1 cellular context compared by ENCODE assay signal in the genomic region with DNA sequence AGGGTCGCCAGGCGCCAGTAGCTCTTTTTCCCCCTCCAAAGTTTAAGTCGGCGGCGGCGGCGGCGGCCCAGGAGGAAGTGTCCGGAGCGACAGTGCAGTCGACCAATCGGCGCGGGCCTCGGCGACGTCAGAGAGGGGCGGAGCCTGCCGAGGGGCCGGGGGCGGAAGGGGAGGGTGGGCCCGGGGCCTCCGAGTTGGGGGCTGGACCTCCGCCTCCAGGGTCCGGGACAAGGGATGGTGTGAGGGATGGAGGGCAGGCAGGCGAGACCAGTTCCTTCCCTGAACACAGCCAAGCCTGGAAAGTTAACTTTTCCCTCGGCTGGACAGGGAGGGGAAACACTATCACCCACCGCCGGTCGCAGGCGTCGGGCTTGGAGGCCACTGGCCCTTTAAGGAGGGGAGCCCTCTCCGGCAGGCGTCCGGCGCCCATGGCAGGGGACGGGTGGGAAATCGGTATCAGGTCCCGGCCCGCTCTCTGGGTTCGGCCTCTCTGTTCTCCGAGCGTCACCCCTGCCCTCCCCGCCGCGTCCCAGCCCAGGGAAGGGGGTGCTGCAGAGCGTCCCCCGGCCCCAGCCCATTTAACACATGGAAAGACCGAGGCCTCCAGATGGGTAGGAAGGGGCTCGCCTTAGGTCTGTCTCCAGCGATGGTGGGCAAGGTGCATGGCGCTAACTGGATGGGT.
TF ChIP-seq lines count a peak whose summit lies in the region.

A gene (minus strand): TSS at position 81 of the 682 bp plus-strand sequence. CDS start 744 bp downstream, outside the sequence.

TF ChIP-seq in HepG2, 621 proteins besides CTCF, POLR2A, EP300 and RAD21 (continued from another document and continues in another):
- TF ChIP-seq, protein P1, sequence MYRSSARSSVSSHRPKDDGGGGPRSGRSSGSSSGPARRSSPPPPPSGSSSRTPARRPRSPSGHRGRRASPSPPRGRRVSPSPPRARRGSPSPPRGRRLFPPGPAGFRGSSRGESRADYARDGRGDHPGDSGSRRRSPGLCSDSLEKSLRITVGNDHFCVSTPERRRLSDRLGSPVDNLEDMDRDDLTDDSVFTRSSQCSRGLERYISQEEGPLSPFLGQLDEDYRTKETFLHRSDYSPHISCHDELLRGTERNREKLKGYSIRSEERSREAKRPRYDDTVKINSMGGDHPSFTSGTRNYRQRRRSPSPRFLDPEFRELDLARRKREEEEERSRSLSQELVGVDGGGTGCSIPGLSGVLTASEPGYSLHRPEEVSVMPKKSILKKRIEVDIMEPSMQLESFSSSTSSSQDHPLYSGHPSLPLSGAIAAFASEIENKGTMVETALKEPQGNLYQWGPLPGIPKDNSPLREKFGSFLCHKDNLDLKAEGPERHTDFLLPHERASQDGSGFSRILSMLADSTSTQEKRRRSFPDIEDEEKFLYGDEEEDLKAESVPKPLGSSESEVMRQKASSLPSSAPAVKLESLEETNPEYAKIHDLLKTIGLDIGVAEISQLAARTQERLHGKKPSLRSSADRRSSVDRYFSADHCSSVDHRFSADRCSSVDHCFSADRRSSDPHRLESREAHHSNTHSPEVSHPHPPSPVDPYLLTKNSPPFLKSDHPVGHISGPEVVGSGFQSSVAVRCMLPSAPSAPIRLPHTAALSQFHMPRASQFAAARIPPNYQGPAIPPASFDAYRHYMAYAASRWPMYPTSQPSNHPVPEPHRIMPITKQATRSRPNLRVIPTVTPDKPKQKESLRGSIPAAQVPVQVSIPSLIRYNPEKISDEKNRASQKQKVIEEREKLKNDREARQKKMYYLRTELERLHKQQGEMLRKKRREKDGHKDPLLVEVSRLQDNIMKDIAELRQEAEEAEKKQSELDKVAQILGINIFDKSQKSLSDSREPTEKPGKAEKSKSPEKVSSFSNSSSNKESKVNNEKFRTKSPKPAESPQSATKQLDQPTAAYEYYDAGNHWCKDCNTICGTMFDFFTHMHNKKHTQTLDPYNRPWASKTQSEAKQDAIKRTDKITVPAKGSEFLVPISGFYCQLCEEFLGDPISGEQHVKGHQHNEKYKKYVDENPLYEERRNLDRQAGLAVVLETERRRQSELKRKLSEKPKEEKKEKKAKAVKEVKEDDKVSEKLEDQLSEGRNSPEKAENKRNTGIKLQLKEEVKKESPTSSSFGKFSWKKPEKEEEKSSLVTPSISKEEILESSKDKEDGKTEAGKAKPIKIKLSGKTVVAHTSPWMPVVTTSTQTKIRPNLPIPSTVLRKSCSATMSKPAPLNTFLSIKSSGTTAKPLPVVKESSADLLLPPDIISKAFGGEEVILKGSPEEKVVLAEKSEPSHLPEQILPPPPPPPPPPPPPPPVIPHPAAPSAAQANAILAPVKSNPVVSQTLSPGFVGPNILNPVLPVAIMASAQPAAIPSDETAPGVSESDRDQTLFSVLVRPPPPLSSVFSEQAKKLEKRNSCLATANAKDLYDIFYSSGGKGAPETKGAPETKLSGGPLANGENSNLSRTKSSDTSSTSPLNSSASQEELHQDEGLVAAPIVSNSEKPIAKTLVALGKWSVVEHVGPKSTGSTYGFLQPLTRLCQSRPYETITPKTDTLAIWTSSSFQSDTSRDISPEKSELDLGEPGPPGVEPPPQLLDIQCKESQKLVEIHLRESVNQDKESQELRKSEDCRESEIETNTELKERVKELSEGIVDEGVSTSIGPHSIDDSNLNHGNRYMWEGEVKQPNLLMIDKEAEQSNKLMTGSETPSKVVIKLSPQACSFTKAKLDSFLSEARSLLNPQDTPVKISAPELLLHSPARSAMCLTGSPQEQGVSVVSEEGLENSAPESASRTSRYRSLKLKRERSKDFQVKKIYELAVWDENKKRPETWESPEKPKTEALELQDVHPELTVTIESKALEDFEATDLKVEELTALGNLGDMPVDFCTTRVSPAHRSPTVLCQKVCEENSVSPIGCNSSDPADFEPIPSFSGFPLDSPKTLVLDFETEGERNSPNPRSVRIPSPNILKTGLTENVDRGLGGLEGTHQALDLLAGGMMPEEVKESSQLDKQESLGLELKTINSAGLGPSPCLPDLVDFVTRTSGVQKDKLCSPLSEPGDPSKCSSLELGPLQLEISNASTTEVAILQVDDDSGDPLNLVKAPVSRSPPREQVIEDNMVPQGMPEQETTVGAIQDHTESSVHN (CRISPR knock-in tag; IDR thresholded peaks at IDR 0.05): no peak
- TF ChIP-seq, protein P2, sequence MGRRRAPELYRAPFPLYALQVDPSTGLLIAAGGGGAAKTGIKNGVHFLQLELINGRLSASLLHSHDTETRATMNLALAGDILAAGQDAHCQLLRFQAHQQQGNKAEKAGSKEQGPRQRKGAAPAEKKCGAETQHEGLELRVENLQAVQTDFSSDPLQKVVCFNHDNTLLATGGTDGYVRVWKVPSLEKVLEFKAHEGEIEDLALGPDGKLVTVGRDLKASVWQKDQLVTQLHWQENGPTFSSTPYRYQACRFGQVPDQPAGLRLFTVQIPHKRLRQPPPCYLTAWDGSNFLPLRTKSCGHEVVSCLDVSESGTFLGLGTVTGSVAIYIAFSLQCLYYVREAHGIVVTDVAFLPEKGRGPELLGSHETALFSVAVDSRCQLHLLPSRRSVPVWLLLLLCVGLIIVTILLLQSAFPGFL (CRISPR knock-in tag; IDR thresholded peaks at IDR 0.05): no peak
- TF ChIP-seq ZNF792 (CRISPR knock-in tag; IDR thresholded peaks at IDR 0.05) (no peak), CREB1 (IDR thresholded peaks at IDR 0.05) (peak; percentile 49; the same call in 1 of the 2 replicates), CREB1 (CRISPR knock-in tag; IDR thresholded peaks at IDR 0.05) (peak; percentile 43; the same call in 1 of the 2 replicates), ZNF615 (CRISPR knock-in tag; IDR thresholded peaks at IDR 0.05; ENCODE audit: borderline replicate concordance) (no peak), REL (CRISPR knock-in tag; conservative IDR thresholded peaks at IDR 0.05) (no peak), ZSCAN22 (CRISPR knock-in tag; IDR thresholded peaks at IDR 0.05) (no peak), ZNF629 (CRISPR knock-in tag; conservative IDR thresholded peaks at IDR 0.05) (peak; percentile 92), ZFYVE20 (CRISPR knock-in tag; IDR thresholded peaks at IDR 0.05; ENCODE audit: borderline replicate concordance, low read depth) (no peak), ZNF17 (CRISPR knock-in tag; IDR thresholded peaks at IDR 0.05) (no peak), ZNF33B (CRISPR knock-in tag; IDR thresholded peaks at IDR 0.05) (no peak), NFATC3 (CRISPR knock-in tag; IDR thresholded peaks at IDR 0.05) (no peak), ELF4 (CRISPR knock-in tag; IDR thresholded peaks at IDR 0.05; ENCODE audit: borderline replicate concordance) (no peak), TCF7L2 (IDR thresholded peaks at IDR 0.05; ENCODE audit: low read depth, low read length) (no peak), ATF1 (CRISPR knock-in tag; IDR thresholded peaks at IDR 0.05) (0 out of 2 replicates have a peak, but pooled peaks have one; percentile 50)
- TF ChIP-seq, protein P3, sequence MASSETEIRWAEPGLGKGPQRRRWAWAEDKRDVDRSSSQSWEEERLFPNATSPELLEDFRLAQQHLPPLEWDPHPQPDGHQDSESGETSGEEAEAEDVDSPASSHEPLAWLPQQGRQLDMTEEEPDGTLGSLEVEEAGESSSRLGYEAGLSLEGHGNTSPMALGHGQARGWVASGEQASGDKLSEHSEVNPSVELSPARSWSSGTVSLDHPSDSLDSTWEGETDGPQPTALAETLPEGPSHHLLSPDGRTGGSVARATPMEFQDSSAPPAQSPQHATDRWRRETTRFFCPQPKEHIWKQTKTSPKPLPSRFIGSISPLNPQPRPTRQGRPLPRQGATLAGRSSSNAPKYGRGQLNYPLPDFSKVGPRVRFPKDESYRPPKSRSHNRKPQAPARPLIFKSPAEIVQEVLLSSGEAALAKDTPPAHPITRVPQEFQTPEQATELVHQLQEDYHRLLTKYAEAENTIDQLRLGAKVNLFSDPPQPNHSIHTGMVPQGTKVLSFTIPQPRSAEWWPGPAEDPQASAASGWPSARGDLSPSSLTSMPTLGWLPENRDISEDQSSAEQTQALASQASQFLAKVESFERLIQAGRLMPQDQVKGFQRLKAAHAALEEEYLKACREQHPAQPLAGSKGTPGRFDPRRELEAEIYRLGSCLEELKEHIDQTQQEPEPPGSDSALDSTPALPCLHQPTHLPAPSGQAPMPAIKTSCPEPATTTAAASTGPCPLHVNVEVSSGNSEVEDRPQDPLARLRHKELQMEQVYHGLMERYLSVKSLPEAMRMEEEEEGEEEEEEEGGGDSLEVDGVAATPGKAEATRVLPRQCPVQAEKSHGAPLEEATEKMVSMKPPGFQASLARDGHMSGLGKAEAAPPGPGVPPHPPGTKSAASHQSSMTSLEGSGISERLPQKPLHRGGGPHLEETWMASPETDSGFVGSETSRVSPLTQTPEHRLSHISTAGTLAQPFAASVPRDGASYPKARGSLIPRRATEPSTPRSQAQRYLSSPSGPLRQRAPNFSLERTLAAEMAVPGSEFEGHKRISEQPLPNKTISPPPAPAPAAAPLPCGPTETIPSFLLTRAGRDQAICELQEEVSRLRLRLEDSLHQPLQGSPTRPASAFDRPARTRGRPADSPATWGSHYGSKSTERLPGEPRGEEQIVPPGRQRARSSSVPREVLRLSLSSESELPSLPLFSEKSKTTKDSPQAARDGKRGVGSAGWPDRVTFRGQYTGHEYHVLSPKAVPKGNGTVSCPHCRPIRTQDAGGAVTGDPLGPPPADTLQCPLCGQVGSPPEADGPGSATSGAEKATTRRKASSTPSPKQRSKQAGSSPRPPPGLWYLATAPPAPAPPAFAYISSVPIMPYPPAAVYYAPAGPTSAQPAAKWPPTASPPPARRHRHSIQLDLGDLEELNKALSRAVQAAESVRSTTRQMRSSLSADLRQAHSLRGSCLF (CRISPR knock-in tag; IDR thresholded peaks at IDR 0.05; ENCODE audit: borderline replicate concordance): no peak
- TF ChIP-seq, protein P4, sequence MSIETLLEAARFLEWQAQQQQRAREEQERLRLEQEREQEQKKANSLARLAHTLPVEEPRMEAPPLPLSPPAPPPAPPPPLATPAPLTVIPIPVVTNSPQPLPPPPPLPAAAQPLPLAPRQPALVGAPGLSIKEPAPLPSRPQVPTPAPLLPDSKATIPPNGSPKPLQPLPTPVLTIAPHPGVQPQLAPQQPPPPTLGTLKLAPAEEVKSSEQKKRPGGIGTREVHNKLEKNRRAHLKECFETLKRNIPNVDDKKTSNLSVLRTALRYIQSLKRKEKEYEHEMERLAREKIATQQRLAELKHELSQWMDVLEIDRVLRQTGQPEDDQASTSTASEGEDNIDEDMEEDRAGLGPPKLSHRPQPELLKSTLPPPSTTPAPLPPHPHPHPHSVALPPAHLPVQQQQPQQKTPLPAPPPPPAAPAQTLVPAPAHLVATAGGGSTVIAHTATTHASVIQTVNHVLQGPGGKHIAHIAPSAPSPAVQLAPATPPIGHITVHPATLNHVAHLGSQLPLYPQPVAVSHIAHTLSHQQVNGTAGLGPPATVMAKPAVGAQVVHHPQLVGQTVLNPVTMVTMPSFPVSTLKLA (IDR thresholded peaks at IDR 0.05): no peak
- TF ChIP-seq, protein P5, sequence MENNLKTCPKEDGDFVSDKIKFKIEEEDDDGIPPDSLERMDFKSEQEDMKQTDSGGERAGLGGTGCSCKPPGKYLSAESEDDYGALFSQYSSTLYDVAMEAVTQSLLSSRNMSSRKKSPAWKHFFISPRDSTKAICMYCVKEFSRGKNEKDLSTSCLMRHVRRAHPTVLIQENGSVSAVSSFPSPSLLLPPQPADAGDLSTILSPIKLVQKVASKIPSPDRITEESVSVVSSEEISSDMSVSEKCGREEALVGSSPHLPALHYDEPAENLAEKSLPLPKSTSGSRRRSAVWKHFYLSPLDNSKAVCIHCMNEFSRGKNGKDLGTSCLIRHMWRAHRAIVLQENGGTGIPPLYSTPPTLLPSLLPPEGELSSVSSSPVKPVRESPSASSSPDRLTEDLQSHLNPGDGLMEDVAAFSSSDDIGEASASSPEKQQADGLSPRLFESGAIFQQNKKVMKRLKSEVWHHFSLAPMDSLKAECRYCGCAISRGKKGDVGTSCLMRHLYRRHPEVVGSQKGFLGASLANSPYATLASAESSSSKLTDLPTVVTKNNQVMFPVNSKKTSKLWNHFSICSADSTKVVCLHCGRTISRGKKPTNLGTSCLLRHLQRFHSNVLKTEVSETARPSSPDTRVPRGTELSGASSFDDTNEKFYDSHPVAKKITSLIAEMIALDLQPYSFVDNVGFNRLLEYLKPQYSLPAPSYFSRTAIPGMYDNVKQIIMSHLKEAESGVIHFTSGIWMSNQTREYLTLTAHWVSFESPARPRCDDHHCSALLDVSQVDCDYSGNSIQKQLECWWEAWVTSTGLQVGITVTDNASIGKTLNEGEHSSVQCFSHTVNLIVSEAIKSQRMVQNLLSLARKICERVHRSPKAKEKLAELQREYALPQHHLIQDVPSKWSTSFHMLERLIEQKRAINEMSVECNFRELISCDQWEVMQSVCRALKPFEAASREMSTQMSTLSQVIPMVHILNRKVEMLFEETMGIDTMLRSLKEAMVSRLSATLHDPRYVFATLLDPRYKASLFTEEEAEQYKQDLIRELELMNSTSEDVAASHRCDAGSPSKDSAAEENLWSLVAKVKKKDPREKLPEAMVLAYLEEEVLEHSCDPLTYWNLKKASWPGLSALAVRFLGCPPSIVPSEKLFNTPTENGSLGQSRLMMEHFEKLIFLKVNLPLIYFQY (CRISPR knock-in tag; IDR thresholded peaks at IDR 0.05; ENCODE audit: borderline replicate concordance): no peak
- TF ChIP-seq, protein P6, sequence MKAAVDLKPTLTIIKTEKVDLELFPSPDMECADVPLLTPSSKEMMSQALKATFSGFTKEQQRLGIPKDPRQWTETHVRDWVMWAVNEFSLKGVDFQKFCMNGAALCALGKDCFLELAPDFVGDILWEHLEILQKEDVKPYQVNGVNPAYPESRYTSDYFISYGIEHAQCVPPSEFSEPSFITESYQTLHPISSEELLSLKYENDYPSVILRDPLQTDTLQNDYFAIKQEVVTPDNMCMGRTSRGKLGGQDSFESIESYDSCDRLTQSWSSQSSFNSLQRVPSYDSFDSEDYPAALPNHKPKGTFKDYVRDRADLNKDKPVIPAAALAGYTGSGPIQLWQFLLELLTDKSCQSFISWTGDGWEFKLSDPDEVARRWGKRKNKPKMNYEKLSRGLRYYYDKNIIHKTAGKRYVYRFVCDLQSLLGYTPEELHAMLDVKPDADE (CRISPR knock-in tag; IDR thresholded peaks at IDR 0.05): no peak
- TF ChIP-seq, protein P7, sequence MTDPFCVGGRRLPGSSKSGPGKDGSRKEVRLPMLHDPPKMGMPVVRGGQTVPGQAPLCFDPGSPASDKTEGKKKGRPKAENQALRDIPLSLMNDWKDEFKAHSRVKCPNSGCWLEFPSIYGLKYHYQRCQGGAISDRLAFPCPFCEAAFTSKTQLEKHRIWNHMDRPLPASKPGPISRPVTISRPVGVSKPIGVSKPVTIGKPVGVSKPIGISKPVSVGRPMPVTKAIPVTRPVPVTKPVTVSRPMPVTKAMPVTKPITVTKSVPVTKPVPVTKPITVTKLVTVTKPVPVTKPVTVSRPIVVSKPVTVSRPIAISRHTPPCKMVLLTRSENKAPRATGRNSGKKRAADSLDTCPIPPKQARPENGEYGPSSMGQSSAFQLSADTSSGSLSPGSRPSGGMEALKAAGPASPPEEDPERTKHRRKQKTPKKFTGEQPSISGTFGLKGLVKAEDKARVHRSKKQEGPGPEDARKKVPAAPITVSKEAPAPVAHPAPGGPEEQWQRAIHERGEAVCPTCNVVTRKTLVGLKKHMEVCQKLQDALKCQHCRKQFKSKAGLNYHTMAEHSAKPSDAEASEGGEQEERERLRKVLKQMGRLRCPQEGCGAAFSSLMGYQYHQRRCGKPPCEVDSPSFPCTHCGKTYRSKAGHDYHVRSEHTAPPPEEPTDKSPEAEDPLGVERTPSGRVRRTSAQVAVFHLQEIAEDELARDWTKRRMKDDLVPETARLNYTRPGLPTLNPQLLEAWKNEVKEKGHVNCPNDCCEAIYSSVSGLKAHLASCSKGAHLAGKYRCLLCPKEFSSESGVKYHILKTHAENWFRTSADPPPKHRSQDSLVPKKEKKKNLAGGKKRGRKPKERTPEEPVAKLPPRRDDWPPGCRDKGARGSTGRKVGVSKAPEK (CRISPR knock-in tag; IDR thresholded peaks at IDR 0.05; ENCODE audit: borderline replicate concordance): no peak
